8 cellular contexts compared by ENCODE assay signal in genomic region chr1:205211839-205212241, GRCh38. TPM values are rescaled to one million over a fixed set of nuclear protein-coding genes. Genes with fewer than 3 reads are reported as not detected.
A peak's percentile ranks its signal among the peaks of the same experiment; 100 is the strongest.
DNase-seq lines count a peak whose midpoint lies in the region; ATAC-seq and TF ChIP-seq lines count a peak whose summit lies in the region.

No MANE protein-coding gene starts in this region.

- H3K4me3 Mint-ChIP-seq in chondrocyte (ENCODE audit: unreplicated experiment) = peak overlapping the region; percentile 95
- H3K4me3 Mint-ChIP-seq in natural killer cell treated with Interleukin-12 subunit alpha and Interleukin-12 subunit beta and Interleukin-15 and Interleukin-18, amount 100 ng/mL, for 72 hours = peak overlapping the region; percentile 94

- TF ChIP-seq CTCF in chondrocyte (IDR thresholded peaks at IDR 0.05) = no peak

- H3K27ac ChIP-seq in BLaER1 treated with 17β-estradiol and CSF1 and Interleukin-3, amounts not matched to agents 10 nM and 100 nM = peak overlapping the region in 10 of 11 experiments; percentile 65 to 92 (median 86); a peak in 18 of 22 replicates

- ATAC-seq in GM21423 (IDR thresholded peaks at IDR 0.05; ENCODE audit: unreplicated experiment) = peak; percentile 28
- ATAC-seq in natural killer cell treated with Interleukin-12 subunit alpha and Interleukin-12 subunit beta and Interleukin-15 and Interleukin-18, amount 100 ng/mL, for 72 hours = peak in 1 of 2 donors; percentile 2

- DNase-seq in MG63 (no peak), chondrocyte (ENCODE audit: low spot score) (no peak), occipital lobe (lab: John Stamatoyannopoulos, UW) (no peak), activated gamma-delta T cell (lab: John Stamatoyannopoulos, UW) (no peak), NCI-H524 treated with DMSO at 0.1 percent for 48 hours (lab: John Stamatoyannopoulos, UW) (no peak)
- DNase-seq in natural killer cell treated with Interleukin-12 subunit alpha and Interleukin-12 subunit beta and Interleukin-15 and Interleukin-18, amount 100 ng/mL, for 72 hours (ENCODE audit: low spot score) = no peak

- peaks cover 19 to 44% (median 39%) of the 10 kb centered on the region in 10 experiments for H3K4me1 ChIP-seq in BLaER1 treated with 17β-estradiol and CSF1 and Interleukin-3, amounts not matched to agents 10 nM and 100 nM

- H3K4me3 ChIP-seq in BLaER1 treated with 17β-estradiol and CSF1 and Interleukin-3, amounts not matched to agents 10 nM and 100 nM = peak overlapping the region; percentile 78 to 97 (median 91)
- H3K4me3 ChIP-seq in MG63 = peak overlapping the region; percentile 96

- no peaks in the 10 kb centered on the region for H3K9me3 ChIP-seq in BLaER1 treated with 17β-estradiol and CSF1 and Interleukin-3, amounts not matched to agents 10 nM and 100 nM (replicated peaks in 1 of 11)
- H3K9me3 ChIP-seq in MG63 = no peaks in the 10 kb centered on the region

- no peaks in the 10 kb centered on the region for H3K36me3 ChIP-seq in BLaER1 treated with 17β-estradiol and CSF1 and Interleukin-3, amounts not matched to agents 10 nM and 100 nM
- peaks cover 4% of the 10 kb centered on the region; the same call in 1 of the 2 replicates for H3K36me3 ChIP-seq in MG63

- peak overlapping the region; percentile 95 for H3K27ac Mint-ChIP-seq in chondrocyte (ENCODE audit: unreplicated experiment)
- H3K27ac Mint-ChIP-seq in natural killer cell treated with Interleukin-12 subunit alpha and Interleukin-12 subunit beta and Interleukin-15 and Interleukin-18, amount 100 ng/mL, for 72 hours = peak overlapping the region; percentile 77 to 83

- H3K36me3 Mint-ChIP-seq in chondrocyte (ENCODE audit: low read depth) = no peaks in the 10 kb centered on the region
- peaks cover 7% of the 10 kb centered on the region for H3K36me3 Mint-ChIP-seq in natural killer cell treated with Interleukin-12 subunit alpha and Interleukin-12 subunit beta and Interleukin-15 and Interleukin-18, amount 100 ng/mL, for 72 hours

- no peaks in the 10 kb centered on the region for H3K9me3 Mint-ChIP-seq in chondrocyte (ENCODE audit: low read depth)
- no peaks in the 10 kb centered on the region for H3K9me3 Mint-ChIP-seq in natural killer cell treated with Interleukin-12 subunit alpha and Interleukin-12 subunit beta and Interleukin-15 and Interleukin-18, amount 100 ng/mL, for 72 hours

- peak overlapping the region; percentile 78 to 98 (median 92) for H3K4me2 ChIP-seq in BLaER1 treated with 17β-estradiol and CSF1 and Interleukin-3, amounts not matched to agents 10 nM and 100 nM

- peaks cover 0 to 40% (median 14%) of the 10 kb centered on the region in 11 experiments; a peak in 12 of 22 replicates for H4K20me1 ChIP-seq in BLaER1 treated with 17β-estradiol and CSF1 and Interleukin-3, amounts not matched to agents 10 nM and 100 nM

- peaks cover 6% of the 10 kb centered on the region for H3K27me3 Mint-ChIP-seq in chondrocyte (ENCODE audit: low read depth)
- peaks cover 0 to 2% of the 10 kb centered on the region in 2 donors for H3K27me3 Mint-ChIP-seq in natural killer cell treated with Interleukin-12 subunit alpha and Interleukin-12 subunit beta and Interleukin-15 and Interleukin-18, amount 100 ng/mL, for 72 hours

- H3K9ac ChIP-seq in BLaER1 treated with 17β-estradiol and CSF1 and Interleukin-3, amounts not matched to agents 10 nM and 100 nM = peak overlapping the region; percentile 82 to 92 (median 88); a peak in 21 of 22 replicates

- H3K27me3 ChIP-seq in BLaER1 treated with 17β-estradiol and CSF1 and Interleukin-3, amounts not matched to agents 10 nM and 100 nM = no peaks in the 10 kb centered on the region
- H3K27me3 ChIP-seq in MG63 = no peaks in the 10 kb centered on the region

- peaks cover 14% of the 10 kb centered on the region for H3K4me1 Mint-ChIP-seq in chondrocyte (ENCODE audit: low read depth)
- H3K4me1 Mint-ChIP-seq in natural killer cell treated with Interleukin-12 subunit alpha and Interleukin-12 subunit beta and Interleukin-15 and Interleukin-18, amount 100 ng/mL, for 72 hours (ENCODE audit: low read depth in 2 of 2) = peaks cover 25 to 34% of the 10 kb centered on the region in 2 donors

RNA-seq across cellular contexts. Expression of gene DSTYK, which starts 0.3 kb away (rescaled TPM):
- total RNA-seq in MG63 (2014; rRNA removed; shearing (Covaris generic); ENCODE audit: low replicate concordance) = 7.7 and 8.0 TPM in 2 replicates
- total RNA-seq in chondrocyte (12.5 to 12.7 TPM (median 12.6 TPM) in 3 replicates), occipital lobe (28.1 TPM)
- total RNA-seq in natural killer cell treated with Interleukin-12 subunit alpha and Interleukin-12 subunit beta and Interleukin-15 and Interleukin-18, amount 100 ng/mL, for 72 hours = 10 to 100 TPM; 15.8 to 31.6 TPM

RNA-seq across cellular contexts. Expression of gene TMCC2, which starts 15.9 kb away (rescaled TPM):
- total RNA-seq in MG63 (2014; rRNA removed; shearing (Covaris generic); ENCODE audit: low replicate concordance) = 2.4 and 3.7 TPM in 2 replicates
- total RNA-seq in chondrocyte = 4.8 to 5.7 TPM (median 5.5 TPM) in 3 replicates
- total RNA-seq in natural killer cell treated with Interleukin-12 subunit alpha and Interleukin-12 subunit beta and Interleukin-15 and Interleukin-18, amount 100 ng/mL, for 72 hours = 10 to 100 TPM; 24.0 to 28.8 TPM
- total RNA-seq in occipital lobe = 45.9 TPM
